Comparison of ENCODE assay signal across 1 cellular context in the genomic region with DNA sequence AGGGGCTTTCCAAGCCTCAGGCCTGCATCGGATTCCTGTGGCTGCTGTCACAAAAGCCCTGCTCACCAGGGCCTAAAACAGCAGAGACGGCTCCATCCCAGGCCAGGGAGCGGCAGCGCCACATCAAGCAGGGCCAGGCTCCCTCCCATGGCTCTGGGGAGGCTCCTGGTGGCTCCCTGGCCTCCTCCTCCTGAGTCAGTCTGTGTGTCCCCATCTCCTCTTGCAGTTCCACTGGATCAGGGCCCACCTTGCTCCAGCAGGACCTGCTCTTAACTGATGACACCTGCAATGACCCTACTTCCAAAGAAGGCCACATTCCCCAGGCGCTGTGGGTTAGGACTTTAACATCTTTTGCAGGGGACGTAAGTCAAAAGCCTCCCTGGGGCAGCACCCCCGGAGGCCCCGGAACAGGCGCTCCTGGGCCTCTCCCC.
TF ChIP-seq lines count a peak whose summit lies in the region.

No MANE protein-coding gene starts in this region.

TF ChIP-seq in GM23338, 12 proteins besides CTCF, POLR2A, EP300 and RAD21 (continued from another document):
- TF ChIP-seq, protein P1, sequence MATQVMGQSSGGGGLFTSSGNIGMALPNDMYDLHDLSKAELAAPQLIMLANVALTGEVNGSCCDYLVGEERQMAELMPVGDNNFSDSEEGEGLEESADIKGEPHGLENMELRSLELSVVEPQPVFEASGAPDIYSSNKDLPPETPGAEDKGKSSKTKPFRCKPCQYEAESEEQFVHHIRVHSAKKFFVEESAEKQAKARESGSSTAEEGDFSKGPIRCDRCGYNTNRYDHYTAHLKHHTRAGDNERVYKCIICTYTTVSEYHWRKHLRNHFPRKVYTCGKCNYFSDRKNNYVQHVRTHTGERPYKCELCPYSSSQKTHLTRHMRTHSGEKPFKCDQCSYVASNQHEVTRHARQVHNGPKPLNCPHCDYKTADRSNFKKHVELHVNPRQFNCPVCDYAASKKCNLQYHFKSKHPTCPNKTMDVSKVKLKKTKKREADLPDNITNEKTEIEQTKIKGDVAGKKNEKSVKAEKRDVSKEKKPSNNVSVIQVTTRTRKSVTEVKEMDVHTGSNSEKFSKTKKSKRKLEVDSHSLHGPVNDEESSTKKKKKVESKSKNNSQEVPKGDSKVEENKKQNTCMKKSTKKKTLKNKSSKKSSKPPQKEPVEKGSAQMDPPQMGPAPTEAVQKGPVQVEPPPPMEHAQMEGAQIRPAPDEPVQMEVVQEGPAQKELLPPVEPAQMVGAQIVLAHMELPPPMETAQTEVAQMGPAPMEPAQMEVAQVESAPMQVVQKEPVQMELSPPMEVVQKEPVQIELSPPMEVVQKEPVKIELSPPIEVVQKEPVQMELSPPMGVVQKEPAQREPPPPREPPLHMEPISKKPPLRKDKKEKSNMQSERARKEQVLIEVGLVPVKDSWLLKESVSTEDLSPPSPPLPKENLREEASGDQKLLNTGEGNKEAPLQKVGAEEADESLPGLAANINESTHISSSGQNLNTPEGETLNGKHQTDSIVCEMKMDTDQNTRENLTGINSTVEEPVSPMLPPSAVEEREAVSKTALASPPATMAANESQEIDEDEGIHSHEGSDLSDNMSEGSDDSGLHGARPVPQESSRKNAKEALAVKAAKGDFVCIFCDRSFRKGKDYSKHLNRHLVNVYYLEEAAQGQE (IDR thresholded peaks at IDR 0.05; ENCODE audit: unreplicated experiment) = no peak
- TF ChIP-seq CREB1 (CRISPR knock-in tag; IDR thresholded peaks at IDR 0.05; ENCODE audit: low read depth) (no peak), EZH2phosphoT487 (IDR thresholded peaks at IDR 0.05; ENCODE audit: unreplicated experiment) (no peak)
- TF ChIP-seq, protein P2, sequence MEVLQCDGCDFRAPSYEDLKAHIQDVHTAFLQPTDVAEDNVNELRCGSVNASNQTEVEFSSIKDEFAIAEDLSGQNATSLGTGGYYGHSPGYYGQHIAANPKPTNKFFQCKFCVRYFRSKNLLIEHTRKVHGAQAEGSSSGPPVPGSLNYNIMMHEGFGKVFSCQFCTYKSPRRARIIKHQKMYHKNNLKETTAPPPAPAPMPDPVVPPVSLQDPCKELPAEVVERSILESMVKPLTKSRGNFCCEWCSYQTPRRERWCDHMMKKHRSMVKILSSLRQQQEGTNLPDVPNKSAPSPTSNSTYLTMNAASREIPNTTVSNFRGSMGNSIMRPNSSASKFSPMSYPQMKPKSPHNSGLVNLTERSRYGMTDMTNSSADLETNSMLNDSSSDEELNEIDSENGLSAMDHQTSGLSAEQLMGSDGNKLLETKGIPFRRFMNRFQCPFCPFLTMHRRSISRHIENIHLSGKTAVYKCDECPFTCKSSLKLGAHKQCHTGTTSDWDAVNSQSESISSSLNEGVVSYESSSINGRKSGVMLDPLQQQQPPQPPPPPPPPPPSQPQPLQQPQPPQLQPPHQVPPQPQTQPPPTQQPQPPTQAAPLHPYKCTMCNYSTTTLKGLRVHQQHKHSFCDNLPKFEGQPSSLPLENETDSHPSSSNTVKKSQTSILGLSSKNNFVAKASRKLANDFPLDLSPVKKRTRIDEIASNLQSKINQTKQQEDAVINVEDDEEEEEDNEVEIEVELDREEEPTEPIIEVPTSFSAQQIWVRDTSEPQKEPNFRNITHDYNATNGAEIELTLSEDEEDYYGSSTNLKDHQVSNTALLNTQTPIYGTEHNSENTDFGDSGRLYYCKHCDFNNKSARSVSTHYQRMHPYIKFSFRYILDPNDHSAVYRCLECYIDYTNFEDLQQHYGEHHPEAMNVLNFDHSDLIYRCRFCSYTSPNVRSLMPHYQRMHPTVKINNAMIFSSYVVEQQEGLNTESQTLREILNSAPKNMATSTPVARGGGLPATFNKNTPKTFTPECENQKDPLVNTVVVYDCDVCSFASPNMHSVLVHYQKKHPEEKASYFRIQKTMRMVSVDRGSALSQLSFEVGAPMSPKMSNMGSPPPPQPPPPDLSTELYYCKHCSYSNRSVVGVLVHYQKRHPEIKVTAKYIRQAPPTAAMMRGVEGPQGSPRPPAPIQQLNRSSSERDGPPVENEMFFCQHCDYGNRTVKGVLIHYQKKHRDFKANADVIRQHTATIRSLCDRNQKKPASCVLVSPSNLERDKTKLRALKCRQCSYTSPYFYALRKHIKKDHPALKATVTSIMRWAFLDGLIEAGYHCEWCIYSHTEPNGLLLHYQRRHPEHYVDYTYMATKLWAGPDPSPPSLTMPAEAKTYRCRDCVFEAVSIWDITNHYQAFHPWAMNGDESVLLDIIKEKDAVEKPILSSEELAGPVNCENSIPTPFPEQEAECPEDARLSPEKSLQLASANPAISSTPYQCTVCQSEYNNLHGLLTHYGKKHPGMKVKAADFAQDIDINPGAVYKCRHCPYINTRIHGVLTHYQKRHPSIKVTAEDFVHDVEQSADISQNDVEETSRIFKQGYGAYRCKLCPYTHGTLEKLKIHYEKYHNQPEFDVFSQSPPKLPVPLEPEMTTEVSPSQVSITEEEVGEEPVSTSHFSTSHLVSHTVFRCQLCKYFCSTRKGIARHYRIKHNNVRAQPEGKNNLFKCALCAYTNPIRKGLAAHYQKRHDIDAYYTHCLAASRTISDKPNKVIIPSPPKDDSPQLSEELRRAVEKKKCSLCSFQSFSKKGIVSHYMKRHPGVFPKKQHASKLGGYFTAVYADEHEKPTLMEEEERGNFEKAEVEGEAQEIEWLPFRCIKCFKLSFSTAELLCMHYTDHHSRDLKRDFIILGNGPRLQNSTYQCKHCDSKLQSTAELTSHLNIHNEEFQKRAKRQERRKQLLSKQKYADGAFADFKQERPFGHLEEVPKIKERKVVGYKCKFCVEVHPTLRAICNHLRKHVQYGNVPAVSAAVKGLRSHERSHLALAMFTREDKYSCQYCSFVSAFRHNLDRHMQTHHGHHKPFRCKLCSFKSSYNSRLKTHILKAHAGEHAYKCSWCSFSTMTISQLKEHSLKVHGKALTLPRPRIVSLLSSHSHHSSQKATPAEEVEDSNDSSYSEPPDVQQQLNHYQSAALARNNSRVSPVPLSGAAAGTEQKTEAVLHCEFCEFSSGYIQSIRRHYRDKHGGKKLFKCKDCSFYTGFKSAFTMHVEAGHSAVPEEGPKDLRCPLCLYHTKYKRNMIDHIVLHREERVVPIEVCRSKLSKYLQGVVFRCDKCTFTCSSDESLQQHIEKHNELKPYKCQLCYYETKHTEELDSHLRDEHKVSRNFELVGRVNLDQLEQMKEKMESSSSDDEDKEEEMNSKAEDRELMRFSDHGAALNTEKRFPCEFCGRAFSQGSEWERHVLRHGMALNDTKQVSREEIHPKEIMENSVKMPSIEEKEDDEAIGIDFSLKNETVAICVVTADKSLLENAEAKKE (CRISPR knock-in tag; IDR thresholded peaks at IDR 0.05) = no peak
